ENCODE assay signal across 8 cellular contexts in genomic region chr18:4068552-4069158, GRCh38.
DNase-seq lines count a peak whose midpoint lies in the region; ATAC-seq, FAIRE-seq and TF ChIP-seq lines count a peak whose summit lies in the region.

No MANE protein-coding gene starts in this region.

- no peak for TF ChIP-seq POLR2A in body of pancreas (IDR thresholded peaks at IDR 0.05)

- H3K4me3 Mint-ChIP-seq in stimulated activated naive CD8-positive, alpha-beta T cell treated with anti-CD3 and anti-CD28 coated beads, Interleukin-15, amount 100 ng/mL, for 72 hours: no peak overlapping the region

- ATAC-seq in GM19452 (IDR thresholded peaks at IDR 0.05; ENCODE audit: unreplicated experiment): peak; percentile 71
- ATAC-seq in Panc1: peak; percentile 63; the same call in 1 of the 2 replicates
- peak; percentile 75 for ATAC-seq in body of pancreas
- ATAC-seq in stimulated activated naive CD8-positive, alpha-beta T cell treated with anti-CD3 and anti-CD28 coated beads, Interleukin-15, amount 100 ng/mL, for 72 hours: peak; percentile 50

- CTCF ChIA-PET in Panc1 (lab: Charles Lee): interaction anchor here (1.3 kb wide), 1 partner anchor 297 kb away, joined by 3 read pairs; no protein-coding TSS in a partner anchor

- no peaks in the 10 kb centered on the region for H3K36me3 ChIP-seq in Panc1 (ENCODE audit: control insufficient read depth, insufficient read depth, low read length)
- no peaks in the 10 kb centered on the region for H3K36me3 ChIP-seq in body of pancreas (replicated peaks in 1 of 2; ENCODE audit: insufficient read depth in 1 of 2, low read depth in 2 of 2)

- H3K27me3 ChIP-seq in Panc1 (ENCODE audit: control insufficient read depth, insufficient read depth, low read length) (no peaks in the 10 kb centered on the region), body of pancreas (no peaks in the 10 kb centered on the region)

- no peaks in the 10 kb centered on the region for H3K4me1 Mint-ChIP-seq in stimulated activated naive CD8-positive, alpha-beta T cell treated with anti-CD3 and anti-CD28 coated beads, Interleukin-15, amount 100 ng/mL, for 72 hours

- H3K4me1 ChIP-seq in Panc1 (ENCODE audit: control insufficient read depth, insufficient read depth, low read length) (no peaks in the 10 kb centered on the region), body of pancreas (no peaks in the 10 kb centered on the region)

- FAIRE-seq in HTR-8/SVneo (lab: Jason Lieb, UNC): no peak

- 5 to 7% methylated on average over 5 of the region's 5 CpGs for WGBS in body of pancreas, 2 donors

- DNase-seq in DMS53 treated with DMSO at 0.1 percent for 48 hours (lab: John Stamatoyannopoulos, UW; ENCODE audit: unreplicated experiment) (peak; percentile 83), HTR-8/SVneo (ENCODE audit: insufficient read length, low spot score) (peak; percentile 20), Panc1 (ENCODE audit: low read depth, low spot score) (peak; percentile 15), body of pancreas (peak; percentile 32 to 45 (median 40)), kidney glomerular epithelial cell (lab: John Stamatoyannopoulos, UW) (peak; percentile 31), UCSD-AML1 (lab: John Stamatoyannopoulos, UW; ENCODE audit: unreplicated experiment) (no peak)
- peak; percentile 14 to 26 for DNase-seq in stimulated activated naive CD8-positive, alpha-beta T cell treated with anti-CD3 and anti-CD28 coated beads, Interleukin-15, amount 100 ng/mL, for 72 hours

- H3K27ac Mint-ChIP-seq in stimulated activated naive CD8-positive, alpha-beta T cell treated with anti-CD3 and anti-CD28 coated beads, Interleukin-15, amount 100 ng/mL, for 72 hours: no peak overlapping the region

- intact Hi-C loops in Panc1 (cut with micrococcal nuclease; ENCODE audit: unreplicated experiment) (no loop called here), body of pancreas (cut with DNase I) (no loop called here)

- BruUV-seq in Panc1 (replicated peaks; lab: Mats Ljungman, UMichigan): no TSS peak

- H3K9me3 ChIP-seq in Panc1 (ENCODE audit: control insufficient read depth, insufficient read depth, low read depth, low read length) (no peaks in the 10 kb centered on the region), body of pancreas (no peaks in the 10 kb centered on the region)

- TF ChIP-seq CTCF in Panc1 (IDR thresholded peaks at IDR 0.05) (peak; percentile 84), body of pancreas (IDR thresholded peaks at IDR 0.05) (peak; percentile 22 to 61 (median 45))

- no peak overlapping the region for H3K27ac ChIP-seq in Panc1 (ENCODE audit: low read length)
- H3K27ac ChIP-seq in body of pancreas: no peak overlapping the region

- POLR2A ChIA-PET in Panc1 (lab: Charles Lee): no interaction called here

- in situ Hi-C loops in Panc1 (cut with HindIII; ENCODE audit: low pct_unique_long_range_greater_than_20kb, low sequenced_read_pairs): no loop called here

- H3K27me3 Mint-ChIP-seq in stimulated activated naive CD8-positive, alpha-beta T cell treated with anti-CD3 and anti-CD28 coated beads, Interleukin-15, amount 100 ng/mL, for 72 hours: peaks cover 12% of the 10 kb centered on the region

- H3K4me3 ChIP-seq in Panc1 (ENCODE audit: low read depth in 2 of 2, low read length in 2 of 2) (no peak overlapping the region), body of pancreas (no peak overlapping the region)

- H3K9me3 Mint-ChIP-seq in stimulated activated naive CD8-positive, alpha-beta T cell treated with anti-CD3 and anti-CD28 coated beads, Interleukin-15, amount 100 ng/mL, for 72 hours: no peaks in the 10 kb centered on the region
